1 cellular context compared by ENCODE assay signal in genomic region chr21:34372321-34372720, GRCh38.
A peak's percentile ranks its signal among the peaks of the same experiment; 100 is the strongest.
TF ChIP-seq lines count a peak whose summit lies in the region.

No MANE protein-coding gene starts in this region.

TF ChIP-seq in HepG2, 621 proteins besides CTCF, POLR2A, EP300 and RAD21 (continued from another document and continues in another):
- TF ChIP-seq, protein P1, sequence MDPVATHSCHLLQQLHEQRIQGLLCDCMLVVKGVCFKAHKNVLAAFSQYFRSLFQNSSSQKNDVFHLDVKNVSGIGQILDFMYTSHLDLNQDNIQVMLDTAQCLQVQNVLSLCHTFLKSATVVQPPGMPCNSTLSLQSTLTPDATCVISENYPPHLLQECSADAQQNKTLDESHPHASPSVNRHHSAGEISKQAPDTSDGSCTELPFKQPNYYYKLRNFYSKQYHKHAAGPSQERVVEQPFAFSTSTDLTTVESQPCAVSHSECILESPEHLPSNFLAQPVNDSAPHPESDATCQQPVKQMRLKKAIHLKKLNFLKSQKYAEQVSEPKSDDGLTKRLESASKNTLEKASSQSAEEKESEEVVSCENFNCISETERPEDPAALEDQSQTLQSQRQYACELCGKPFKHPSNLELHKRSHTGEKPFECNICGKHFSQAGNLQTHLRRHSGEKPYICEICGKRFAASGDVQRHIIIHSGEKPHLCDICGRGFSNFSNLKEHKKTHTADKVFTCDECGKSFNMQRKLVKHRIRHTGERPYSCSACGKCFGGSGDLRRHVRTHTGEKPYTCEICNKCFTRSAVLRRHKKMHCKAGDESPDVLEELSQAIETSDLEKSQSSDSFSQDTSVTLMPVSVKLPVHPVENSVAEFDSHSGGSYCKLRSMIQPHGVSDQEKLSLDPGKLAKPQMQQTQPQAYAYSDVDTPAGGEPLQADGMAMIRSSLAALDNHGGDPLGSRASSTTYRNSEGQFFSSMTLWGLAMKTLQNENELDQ (CRISPR knock-in tag; IDR thresholded peaks at IDR 0.05; ENCODE audit: borderline replicate concordance), result no peak
- peak; percentile 84 for TF ChIP-seq MIXL1 (CRISPR knock-in tag; IDR thresholded peaks at IDR 0.05)
- 0 out of 2 replicates have a peak, but pooled peaks have one; percentile 23 for TF ChIP-seq SIX4 (CRISPR knock-in tag; IDR thresholded peaks at IDR 0.05)
- TF ChIP-seq ZNF34 (CRISPR knock-in tag; IDR thresholded peaks at IDR 0.05; ENCODE audit: borderline replicate concordance), result peak; percentile 52; the same call in 1 of the 2 replicates
- no peak for TF ChIP-seq RBM39 (IDR thresholded peaks at IDR 0.05; ENCODE audit: low read depth, low read length, poor library complexity, severe bottlenecking)
- TF ChIP-seq ATF7 (IDR thresholded peaks at IDR 0.05), result peak; percentile 82
- peak; percentile 85; the same call in 1 of the 2 replicates for TF ChIP-seq ATF7 (CRISPR knock-in tag; IDR thresholded peaks at IDR 0.05)
- TF ChIP-seq, protein P2, sequence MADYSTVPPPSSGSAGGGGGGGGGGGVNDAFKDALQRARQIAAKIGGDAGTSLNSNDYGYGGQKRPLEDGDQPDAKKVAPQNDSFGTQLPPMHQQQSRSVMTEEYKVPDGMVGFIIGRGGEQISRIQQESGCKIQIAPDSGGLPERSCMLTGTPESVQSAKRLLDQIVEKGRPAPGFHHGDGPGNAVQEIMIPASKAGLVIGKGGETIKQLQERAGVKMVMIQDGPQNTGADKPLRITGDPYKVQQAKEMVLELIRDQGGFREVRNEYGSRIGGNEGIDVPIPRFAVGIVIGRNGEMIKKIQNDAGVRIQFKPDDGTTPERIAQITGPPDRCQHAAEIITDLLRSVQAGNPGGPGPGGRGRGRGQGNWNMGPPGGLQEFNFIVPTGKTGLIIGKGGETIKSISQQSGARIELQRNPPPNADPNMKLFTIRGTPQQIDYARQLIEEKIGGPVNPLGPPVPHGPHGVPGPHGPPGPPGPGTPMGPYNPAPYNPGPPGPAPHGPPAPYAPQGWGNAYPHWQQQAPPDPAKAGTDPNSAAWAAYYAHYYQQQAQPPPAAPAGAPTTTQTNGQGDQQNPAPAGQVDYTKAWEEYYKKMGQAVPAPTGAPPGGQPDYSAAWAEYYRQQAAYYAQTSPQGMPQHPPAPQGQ (CRISPR knock-in tag; IDR thresholded peaks at IDR 0.05; ENCODE audit: borderline replicate concordance), result no peak
- TF ChIP-seq ESRRA (CRISPR knock-in tag; IDR thresholded peaks at IDR 0.05; ENCODE audit: low read depth), result peak; percentile 100
- TF ChIP-seq, protein P3, sequence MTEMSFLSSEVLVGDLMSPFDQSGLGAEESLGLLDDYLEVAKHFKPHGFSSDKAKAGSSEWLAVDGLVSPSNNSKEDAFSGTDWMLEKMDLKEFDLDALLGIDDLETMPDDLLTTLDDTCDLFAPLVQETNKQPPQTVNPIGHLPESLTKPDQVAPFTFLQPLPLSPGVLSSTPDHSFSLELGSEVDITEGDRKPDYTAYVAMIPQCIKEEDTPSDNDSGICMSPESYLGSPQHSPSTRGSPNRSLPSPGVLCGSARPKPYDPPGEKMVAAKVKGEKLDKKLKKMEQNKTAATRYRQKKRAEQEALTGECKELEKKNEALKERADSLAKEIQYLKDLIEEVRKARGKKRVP (CRISPR knock-in tag; IDR thresholded peaks at IDR 0.05), result peak in 1 of 2 experiments; percentile 94; a peak in 2 of 4 replicates
- TF ChIP-seq, protein P4, sequence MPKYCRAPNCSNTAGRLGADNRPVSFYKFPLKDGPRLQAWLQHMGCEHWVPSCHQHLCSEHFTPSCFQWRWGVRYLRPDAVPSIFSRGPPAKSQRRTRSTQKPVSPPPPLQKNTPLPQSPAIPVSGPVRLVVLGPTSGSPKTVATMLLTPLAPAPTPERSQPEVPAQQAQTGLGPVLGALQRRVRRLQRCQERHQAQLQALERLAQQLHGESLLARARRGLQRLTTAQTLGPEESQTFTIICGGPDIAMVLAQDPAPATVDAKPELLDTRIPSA (CRISPR knock-in tag; IDR thresholded peaks at IDR 0.05; ENCODE audit: borderline replicate concordance), result no peak
- TF ChIP-seq ZNF556 (CRISPR knock-in tag; IDR thresholded peaks at IDR 0.05; ENCODE audit: borderline replicate concordance), result peak; percentile 88
- TF ChIP-seq, protein P5, sequence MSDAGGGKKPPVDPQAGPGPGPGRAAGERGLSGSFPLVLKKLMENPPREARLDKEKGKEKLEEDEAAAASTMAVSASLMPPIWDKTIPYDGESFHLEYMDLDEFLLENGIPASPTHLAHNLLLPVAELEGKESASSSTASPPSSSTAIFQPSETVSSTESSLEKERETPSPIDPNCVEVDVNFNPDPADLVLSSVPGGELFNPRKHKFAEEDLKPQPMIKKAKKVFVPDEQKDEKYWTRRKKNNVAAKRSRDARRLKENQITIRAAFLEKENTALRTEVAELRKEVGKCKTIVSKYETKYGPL (CRISPR knock-in tag; IDR thresholded peaks at IDR 0.05), result no peak
- peak; percentile 59 for TF ChIP-seq CCDC6 (CRISPR knock-in tag; IDR thresholded peaks at IDR 0.05)
- no peak for TF ChIP-seq HNRNPUL1 (IDR thresholded peaks at IDR 0.05; ENCODE audit: low read depth, low read length)
- peak; percentile 82 for TF ChIP-seq SPEN (CRISPR knock-in tag; IDR thresholded peaks at IDR 0.05; ENCODE audit: low read depth)
- TF ChIP-seq ZNF710 (CRISPR knock-in tag; IDR thresholded peaks at IDR 0.05; ENCODE audit: borderline replicate concordance), result peak; percentile 53; the same call in 1 of the 2 replicates
- TF ChIP-seq, protein P6, sequence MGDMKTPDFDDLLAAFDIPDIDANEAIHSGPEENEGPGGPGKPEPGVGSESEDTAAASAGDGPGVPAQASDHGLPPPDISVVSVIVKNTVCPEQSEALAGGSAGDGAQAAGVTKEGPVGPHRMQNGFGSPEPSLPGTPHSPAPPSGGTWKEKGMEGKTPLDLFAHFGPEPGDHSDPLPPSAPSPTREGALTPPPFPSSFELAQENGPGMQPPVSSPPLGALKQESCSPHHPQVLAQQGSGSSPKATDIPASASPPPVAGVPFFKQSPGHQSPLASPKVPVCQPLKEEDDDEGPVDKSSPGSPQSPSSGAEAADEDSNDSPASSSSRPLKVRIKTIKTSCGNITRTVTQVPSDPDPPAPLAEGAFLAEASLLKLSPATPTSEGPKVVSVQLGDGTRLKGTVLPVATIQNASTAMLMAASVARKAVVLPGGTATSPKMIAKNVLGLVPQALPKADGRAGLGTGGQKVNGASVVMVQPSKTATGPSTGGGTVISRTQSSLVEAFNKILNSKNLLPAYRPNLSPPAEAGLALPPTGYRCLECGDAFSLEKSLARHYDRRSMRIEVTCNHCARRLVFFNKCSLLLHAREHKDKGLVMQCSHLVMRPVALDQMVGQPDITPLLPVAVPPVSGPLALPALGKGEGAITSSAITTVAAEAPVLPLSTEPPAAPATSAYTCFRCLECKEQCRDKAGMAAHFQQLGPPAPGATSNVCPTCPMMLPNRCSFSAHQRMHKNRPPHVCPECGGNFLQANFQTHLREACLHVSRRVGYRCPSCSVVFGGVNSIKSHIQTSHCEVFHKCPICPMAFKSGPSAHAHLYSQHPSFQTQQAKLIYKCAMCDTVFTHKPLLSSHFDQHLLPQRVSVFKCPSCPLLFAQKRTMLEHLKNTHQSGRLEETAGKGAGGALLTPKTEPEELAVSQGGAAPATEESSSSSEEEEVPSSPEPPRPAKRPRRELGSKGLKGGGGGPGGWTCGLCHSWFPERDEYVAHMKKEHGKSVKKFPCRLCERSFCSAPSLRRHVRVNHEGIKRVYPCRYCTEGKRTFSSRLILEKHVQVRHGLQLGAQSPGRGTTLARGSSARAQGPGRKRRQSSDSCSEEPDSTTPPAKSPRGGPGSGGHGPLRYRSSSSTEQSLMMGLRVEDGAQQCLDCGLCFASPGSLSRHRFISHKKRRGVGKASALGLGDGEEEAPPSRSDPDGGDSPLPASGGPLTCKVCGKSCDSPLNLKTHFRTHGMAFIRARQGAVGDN (CRISPR knock-in tag; IDR thresholded peaks at IDR 0.05), result peak; percentile 45
- TF ChIP-seq PATZ1 (CRISPR knock-in tag; IDR thresholded peaks at IDR 0.05), result peak; percentile 58
- TF ChIP-seq KDM2A (CRISPR knock-in tag; IDR thresholded peaks at IDR 0.05; ENCODE audit: borderline replicate concordance, low read depth), result 0 out of 2 replicates have a peak, but pooled peaks have one; percentile 26
- TF ChIP-seq CBX5 (CRISPR knock-in tag; IDR thresholded peaks at IDR 0.05; ENCODE audit: borderline replicate concordance), result peak; percentile 23; the same call in 1 of the 2 replicates
- no peak for TF ChIP-seq ZNF709 (CRISPR knock-in tag; IDR thresholded peaks at IDR 0.05)
- peak; percentile 56; the same call in 1 of the 2 replicates for TF ChIP-seq KAT8 (CRISPR knock-in tag; IDR thresholded peaks at IDR 0.05)
- TF ChIP-seq ZNF446 (CRISPR knock-in tag; IDR thresholded peaks at IDR 0.05), result no peak
- TF ChIP-seq, protein P7, sequence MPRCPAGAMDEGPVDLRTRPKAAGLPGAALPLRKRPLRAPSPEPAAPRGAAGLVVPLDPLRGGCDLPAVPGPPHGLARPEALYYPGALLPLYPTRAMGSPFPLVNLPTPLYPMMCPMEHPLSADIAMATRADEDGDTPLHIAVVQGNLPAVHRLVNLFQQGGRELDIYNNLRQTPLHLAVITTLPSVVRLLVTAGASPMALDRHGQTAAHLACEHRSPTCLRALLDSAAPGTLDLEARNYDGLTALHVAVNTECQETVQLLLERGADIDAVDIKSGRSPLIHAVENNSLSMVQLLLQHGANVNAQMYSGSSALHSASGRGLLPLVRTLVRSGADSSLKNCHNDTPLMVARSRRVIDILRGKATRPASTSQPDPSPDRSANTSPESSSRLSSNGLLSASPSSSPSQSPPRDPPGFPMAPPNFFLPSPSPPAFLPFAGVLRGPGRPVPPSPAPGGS (CRISPR knock-in tag; IDR thresholded peaks at IDR 0.05), result 0 out of 2 replicates have a peak, but pooled peaks have one; percentile 53
- TF ChIP-seq, protein P8, sequence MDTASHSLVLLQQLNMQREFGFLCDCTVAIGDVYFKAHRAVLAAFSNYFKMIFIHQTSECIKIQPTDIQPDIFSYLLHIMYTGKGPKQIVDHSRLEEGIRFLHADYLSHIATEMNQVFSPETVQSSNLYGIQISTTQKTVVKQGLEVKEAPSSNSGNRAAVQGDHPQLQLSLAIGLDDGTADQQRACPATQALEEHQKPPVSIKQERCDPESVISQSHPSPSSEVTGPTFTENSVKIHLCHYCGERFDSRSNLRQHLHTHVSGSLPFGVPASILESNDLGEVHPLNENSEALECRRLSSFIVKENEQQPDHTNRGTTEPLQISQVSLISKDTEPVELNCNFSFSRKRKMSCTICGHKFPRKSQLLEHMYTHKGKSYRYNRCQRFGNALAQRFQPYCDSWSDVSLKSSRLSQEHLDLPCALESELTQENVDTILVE (CRISPR knock-in tag; IDR thresholded peaks at IDR 0.05), result 0 out of 2 replicates have a peak, but pooled peaks have one; percentile 38
- TF ChIP-seq ZFX (CRISPR knock-in tag; IDR thresholded peaks at IDR 0.05; ENCODE audit: low read depth), result peak; percentile 62; the same call in 1 of the 2 replicates
- no peak for TF ChIP-seq ZBTB34 (CRISPR knock-in tag; IDR thresholded peaks at IDR 0.05)
- TF ChIP-seq BCL6 (CRISPR knock-in tag; IDR thresholded peaks at IDR 0.05), result peak; percentile 87
- no peak for TF ChIP-seq ZNF616 (CRISPR knock-in tag; IDR thresholded peaks at IDR 0.05; ENCODE audit: low read depth)
- peak; percentile 89 for TF ChIP-seq PITX1 (CRISPR knock-in tag; IDR thresholded peaks at IDR 0.05)
- no peak for TF ChIP-seq SSRP1 (CRISPR knock-in tag; IDR thresholded peaks at IDR 0.05)
- TF ChIP-seq, protein P9, sequence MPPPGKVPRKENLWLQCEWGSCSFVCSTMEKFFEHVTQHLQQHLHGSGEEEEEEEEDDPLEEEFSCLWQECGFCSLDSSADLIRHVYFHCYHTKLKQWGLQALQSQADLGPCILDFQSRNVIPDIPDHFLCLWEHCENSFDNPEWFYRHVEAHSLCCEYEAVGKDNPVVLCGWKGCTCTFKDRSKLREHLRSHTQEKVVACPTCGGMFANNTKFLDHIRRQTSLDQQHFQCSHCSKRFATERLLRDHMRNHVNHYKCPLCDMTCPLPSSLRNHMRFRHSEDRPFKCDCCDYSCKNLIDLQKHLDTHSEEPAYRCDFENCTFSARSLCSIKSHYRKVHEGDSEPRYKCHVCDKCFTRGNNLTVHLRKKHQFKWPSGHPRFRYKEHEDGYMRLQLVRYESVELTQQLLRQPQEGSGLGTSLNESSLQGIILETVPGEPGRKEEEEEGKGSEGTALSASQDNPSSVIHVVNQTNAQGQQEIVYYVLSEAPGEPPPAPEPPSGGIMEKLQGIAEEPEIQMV (CRISPR knock-in tag; IDR thresholded peaks at IDR 0.05; ENCODE audit: low read depth), result 0 out of 2 replicates have a peak, but pooled peaks have one; percentile 35
- peak; percentile 70; the same call in 1 of the 2 replicates for TF ChIP-seq ZNF644 (CRISPR knock-in tag; IDR thresholded peaks at IDR 0.05; ENCODE audit: low read depth)
- peak; percentile 92 for TF ChIP-seq NR2C2 (CRISPR knock-in tag; IDR thresholded peaks at IDR 0.05; ENCODE audit: borderline replicate concordance)
